8 cellular contexts compared by ENCODE assay signal in genomic region chr6:7727951-7728854, GRCh38. TPM values are rescaled to one million over a fixed set of nuclear protein-coding genes. Genes with fewer than 3 reads are reported as not detected.
DNase-seq lines count a peak whose midpoint lies in the region; ATAC-seq, FAIRE-seq and TF ChIP-seq lines count a peak whose summit lies in the region.

No MANE protein-coding gene starts in this region.

- H3K4me2 ChIP-seq in SK-N-SH = peak overlapping the region; percentile 78

- peak overlapping the region; percentile 61 for H3K4me3 ChIP-seq in AG10803 (ENCODE audit: low read length)
- peak overlapping the region in 1 of 2 experiments; percentile 56; a peak in 2 of 4 replicates for H3K4me3 ChIP-seq in SK-N-SH (ENCODE audit: low read depth in 2 of 2, low read length in 1 of 2)
- H3K4me3 ChIP-seq in epithelial cell of esophagus (ENCODE audit: low read length) = peak overlapping the region; percentile 0
- peak overlapping the region; percentile 49 to 81 for H3K4me3 ChIP-seq in muscle layer of duodenum (ENCODE audit: low read depth in 1 of 2, low read length in 2 of 2)

- H3F3A ChIP-seq in SK-N-SH (replicated peaks; ENCODE audit: insufficient read depth) = no peaks in the 10 kb centered on the region

- ATAC-seq in GM21360 (IDR thresholded peaks at IDR 0.05; ENCODE audit: unreplicated experiment) (no peak), GM21515 (IDR thresholded peaks at IDR 0.05; ENCODE audit: unreplicated experiment) (no peak)

- no peak for FAIRE-seq in GM19239 (lab: Jason Lieb, UNC)

- 8% methylated on average over 30 of the region's 45 CpGs for WGBS in SK-N-SH (ENCODE audit: low lambda C conversion rate)

- no peak for TF ChIP-seq CTCF in AG10803 (conservative IDR thresholded peaks at IDR 0.05; ENCODE audit: low read length)
- TF ChIP-seq CTCF in SK-N-SH (IDR thresholded peaks at IDR 0.05) = no peak
- TF ChIP-seq CTCF in epithelial cell of esophagus (IDR thresholded peaks at IDR 0.05; ENCODE audit: insufficient read depth, low read depth, low read length, missing control alignments) = no peak

- H3K27ac ChIP-seq in SK-N-SH (ENCODE audit: low read depth in 2 of 2, low read length in 1 of 2) = no peak overlapping the region
- no peak overlapping the region for H3K27ac ChIP-seq in muscle layer of duodenum (ENCODE audit: low read length)

- DNase-seq in AG10803 (ENCODE audit: low read depth) (no peak), GM19239 (ENCODE audit: insufficient read length, low spot score) (peak; percentile 18), SK-N-SH (peak; percentile 29), epithelial cell of esophagus (ENCODE audit: low read depth) (peak; percentile 19), HT-29 (ENCODE audit: low spot score) (no peak)

- H3K9ac ChIP-seq in SK-N-SH = no peak overlapping the region

- H2AFZ ChIP-seq in SK-N-SH (ENCODE audit: low read depth) = no peak overlapping the region

- no peaks in the 10 kb centered on the region for H3K36me3 ChIP-seq in SK-N-SH (replicated peaks in 1 of 2; ENCODE audit: control insufficient read depth in 1 of 2, insufficient read depth in 2 of 2, low read length in 1 of 2)
- no peaks in the 10 kb centered on the region for H3K36me3 ChIP-seq in muscle layer of duodenum (ENCODE audit: control insufficient read depth in 1 of 2, insufficient read depth in 2 of 2, low read length in 2 of 2)

- TF ChIP-seq EP300 in SK-N-SH (IDR thresholded peaks at IDR 0.05; ENCODE audit: borderline replicate concordance in 1 of 2, low read depth in 1 of 2, low read length in 1 of 2) = no peak

- H3K27me3 ChIP-seq in SK-N-SH (ENCODE audit: insufficient read depth) = peaks cover 42% of the 10 kb centered on the region
- peaks cover 37% of the 10 kb centered on the region for H3K27me3 ChIP-seq in muscle layer of duodenum (ENCODE audit: low read depth, low read length)

- H3K79me2 ChIP-seq in SK-N-SH (ENCODE audit: insufficient read depth) = no peaks in the 10 kb centered on the region

- no peaks in the 10 kb centered on the region for H4K20me1 ChIP-seq in SK-N-SH (ENCODE audit: insufficient read depth)

- CTCF ChIA-PET in SK-N-SH (lab: Yijun Ruan, JAX) = interaction anchor here (0.8 to 1.3 kb wide), 3 partner anchors 55 to 331 kb away, joined by 3 to 4 read pairs (median 3); no protein-coding TSS in a partner anchor

- H3K9me3 ChIP-seq in SK-N-SH (no peaks in the 10 kb centered on the region), muscle layer of duodenum (ENCODE audit: control insufficient read depth in 1 of 2, low read length in 2 of 2) (no peaks in the 10 kb centered on the region)

- H3K4me1 ChIP-seq in SK-N-SH (ENCODE audit: control insufficient read depth in 1 of 2, insufficient read depth in 2 of 2, low read depth in 1 of 2, low read length in 1 of 2) (peaks cover 7 to 8% of the 10 kb centered on the region in 2 experiments; a peak in 2 of 4 replicates), muscle layer of duodenum (ENCODE audit: control insufficient read depth in 1 of 2, insufficient read depth in 2 of 2, low read length in 2 of 2) (peaks cover 2 to 29% of the 10 kb centered on the region in 2 donors)

- no peak for TF ChIP-seq RAD21 in SK-N-SH (IDR thresholded peaks at IDR 0.05; ENCODE audit: low read length)

- no peaks in the 10 kb centered on the region for H3K9me2 ChIP-seq in SK-N-SH

- POLR2A ChIA-PET in SK-N-SH (lab: Yijun Ruan, JAX) = no interaction called here

TF ChIP-seq in SK-N-SH, 30 proteins besides CTCF, POLR2A, EP300 and RAD21:
- TF ChIP-seq SMC3 (IDR thresholded peaks at IDR 0.05; ENCODE audit: low read depth, low read length) (no peak), EZH2phosphoT487 (IDR thresholded peaks at IDR 0.05; ENCODE audit: borderline replicate concordance, low read depth) (peak; percentile 79; the same call in 1 of the 2 replicates), YY1 (IDR thresholded peaks at IDR 0.05; ENCODE audit: low read depth) (no peak), NRF1 (IDR thresholded peaks at IDR 0.05; ENCODE audit: low read depth, low read length) (no peak), TEAD4 (IDR thresholded peaks at IDR 0.05; ENCODE audit: borderline replicate concordance, insufficient read depth) (no peak)

RNA-seq across cellular contexts. Expression of gene BMP6, which starts 2.3 kb away (rescaled TPM):
- 0.03 TPM in 1 of 2 replicates, not detected in the other for polyA plus RNA-seq in SK-N-SH (2012; rRNA removed)
- polyA plus RNA-seq in SK-N-SH (2012; cell fraction: cytosol; rRNA removed) = 0.03 TPM in 2 replicates
- polyA plus RNA-seq in SK-N-SH (2012; cell fraction: nucleus; rRNA removed) = not detected in 2 replicates
- total RNA-seq in HT-29 (2014; rRNA removed; shearing (Covaris generic)) = not detected in 2 replicates

Comparison
In these comparisons a context has a peak if more than half of its experiments do, and no peak if none do; other contexts are left out.
1. DNase-seq: peak in GM19239 (single experiment), SK-N-SH (single experiment) and epithelial cell of esophagus (single experiment); none in AG10803 (single experiment) and HT-29 (single experiment).